8 cellular contexts compared by ENCODE assay signal in the genomic region with DNA sequence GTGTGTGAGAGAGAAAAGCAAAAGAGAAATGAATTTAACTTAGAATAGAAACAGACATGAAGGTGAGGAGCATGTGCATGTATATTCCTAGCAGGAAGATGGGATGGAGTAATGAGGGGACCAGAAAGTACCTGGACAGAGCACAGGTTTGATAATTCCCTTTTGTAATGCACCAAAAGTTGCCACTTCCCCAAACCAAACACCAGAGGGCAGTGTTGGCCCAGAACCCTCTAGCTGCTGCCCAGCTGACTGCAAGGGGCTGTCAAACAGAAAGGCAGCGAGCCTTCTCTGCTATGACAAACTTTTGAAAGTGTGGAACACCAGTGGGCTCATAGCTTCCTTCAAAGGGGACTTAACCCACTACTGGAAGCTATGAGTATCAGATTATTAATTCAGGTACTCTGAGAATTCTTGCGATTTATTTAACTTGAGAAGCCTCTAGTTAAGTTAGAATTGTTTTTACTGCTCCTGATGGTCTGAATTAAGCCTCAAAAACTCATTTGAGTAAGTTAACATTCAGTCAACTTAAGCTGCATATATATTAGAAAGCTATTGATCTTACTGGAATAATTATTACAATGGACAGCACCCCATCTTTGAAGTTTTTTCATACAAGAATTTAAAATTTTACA.
DNase-seq lines count a peak whose midpoint lies in the region; ATAC-seq and TF ChIP-seq lines count a peak whose summit lies in the region.

No MANE protein-coding gene starts in this region.

- H3K4me3 Mint-ChIP-seq in activated T-cell treated with anti-CD3 and anti-CD28 coated beads, Interleukin-2, amount 50 U/mL, for 4 hours, result no peak overlapping the region

- H3K9me3 Mint-ChIP-seq in activated T-cell treated with anti-CD3 and anti-CD28 coated beads, Interleukin-2, amount 50 U/mL, for 4 hours, result no peaks in the 10 kb centered on the region

- peak; percentile 87 for TF ChIP-seq CTCF in OCI-LY7 (conservative IDR thresholded peaks at IDR 0.05; ENCODE audit: low read length)
- TF ChIP-seq CTCF in neutrophil (IDR thresholded peaks at IDR 0.05), result peak; percentile 40

- H3K9me2 ChIP-seq in OCI-LY7 (ENCODE audit: insufficient read depth, low read length), result no peaks in the 10 kb centered on the region

- H3K4me1 Mint-ChIP-seq in activated T-cell treated with anti-CD3 and anti-CD28 coated beads, Interleukin-2, amount 50 U/mL, for 4 hours (ENCODE audit: low read depth), result no peaks in the 10 kb centered on the region

- H3K9me3 ChIP-seq in OCI-LY7 (ENCODE audit: low read length) (no peaks in the 10 kb centered on the region), neutrophil (no peaks in the 10 kb centered on the region)

- H2AFZ ChIP-seq in OCI-LY7 (ENCODE audit: low read length), result no peak overlapping the region

- peak; percentile 80 for DNase-seq in D341Med (ENCODE audit: low spot score)
- peak; percentile 62 for DNase-seq in OCI-LY7 (ENCODE audit: low spot score)
- DNase-seq in activated T-cell treated with anti-CD3 and anti-CD28 coated beads, Interleukin-2, amount 50 U/mL, for 4 hours, result peak; percentile 43
- DNase-seq in fibroblast of the conjunctiva (ENCODE audit: low read depth), result peak; percentile 63
- DNase-seq in superior temporal gyrus (ENCODE audit: extremely low spot score), result peak; percentile 90

- no peak overlapping the region for H3K4me3 ChIP-seq in OCI-LY7 (ENCODE audit: low read depth, low read length, poor library complexity, severe bottlenecking)
- H3K4me3 ChIP-seq in neutrophil (ENCODE audit: low read depth in 1 of 2, low read length in 1 of 2), result no peak overlapping the region

- H3K4me1 ChIP-seq in OCI-LY7 (ENCODE audit: insufficient read depth, low read length, poor library complexity, severe bottlenecking) (no peaks in the 10 kb centered on the region), neutrophil (ENCODE audit: control insufficient read depth in 1 of 2, insufficient read depth in 1 of 2, low read depth in 1 of 2, low read length in 1 of 2) (no peaks in the 10 kb centered on the region)

- CTCF ChIA-PET in OCI-LY7 (lab: Charles Lee; ENCODE audit: unreplicated experiment), result interaction anchor here (0.5 kb wide), 1 partner anchor 104 kb away, joined by 7 read pairs; no protein-coding TSS in a partner anchor

- no TSS peak for BruUV-seq in OCI-LY7 (replicated peaks; lab: Mats Ljungman, UMichigan)

- intact Hi-C loops in OCI-LY7 (cut with micrococcal nuclease; ENCODE audit: unreplicated experiment), result loop anchor here (2.0 to 10.0 kb wide), 3 partner anchors 121 to 551 kb away; no protein-coding TSS in a partner anchor

- no peaks in the 10 kb centered on the region for H3K36me3 ChIP-seq in OCI-LY7 (ENCODE audit: insufficient read depth, low read length)
- H3K36me3 ChIP-seq in neutrophil, result no peaks in the 10 kb centered on the region

- POLR2A ChIA-PET in OCI-LY7 (lab: Charles Lee), result interaction anchor here (1.3 kb wide), 1 partner anchor 9 kb away, joined by 6 read pairs; no protein-coding TSS in a partner anchor

- no peaks in the 10 kb centered on the region for H4K20me1 ChIP-seq in OCI-LY7 (ENCODE audit: insufficient read depth, low read length)

- H3K27me3 ChIP-seq in neutrophil, result no peaks in the 10 kb centered on the region

- no peaks in the 10 kb centered on the region for H3K27me3 Mint-ChIP-seq in activated T-cell treated with anti-CD3 and anti-CD28 coated beads, Interleukin-2, amount 50 U/mL, for 4 hours (ENCODE audit: low read depth)

- H3K4me2 ChIP-seq in OCI-LY7 (ENCODE audit: low read length), result no peak overlapping the region

- H3K27ac ChIP-seq in OCI-LY7 (ENCODE audit: low read depth, low read length, poor library complexity, severe bottlenecking), result no peak overlapping the region
- no peak overlapping the region for H3K27ac ChIP-seq in neutrophil

- H3K79me2 ChIP-seq in OCI-LY7 (ENCODE audit: insufficient read depth, low read depth, low read length), result no peaks in the 10 kb centered on the region

- ATAC-seq in GM19452 (IDR thresholded peaks at IDR 0.05; ENCODE audit: unreplicated experiment) (peak; percentile 96), HG03460 (IDR thresholded peaks at IDR 0.05; ENCODE audit: unreplicated experiment) (peak; percentile 95)
- ATAC-seq in activated T-cell treated with anti-CD3 and anti-CD28 coated beads, Interleukin-2, amount 50 U/mL, for 4 hours, result peak; percentile 43 to 73

- H3K36me3 Mint-ChIP-seq in activated T-cell treated with anti-CD3 and anti-CD28 coated beads, Interleukin-2, amount 50 U/mL, for 4 hours (ENCODE audit: insufficient read depth), result no peaks in the 10 kb centered on the region
